34 cellular contexts compared by ENCODE assay signal in genomic region chr1:174248041-174248440, GRCh38.
"Had no signal": no experiment of that assay in that cellular context is flagged by ENCODE, and none has a peak within 500 bp of the region (broad histone marks: within the 10 kb centered on the region; RNA-seq: fewer than 3 reads in every experiment).

No MANE protein-coding gene starts in this region.

- ATAC-seq: activated CD4-positive, alpha-beta T cell treated with anti-CD3 and anti-CD28 coated beads for 36 hours; activated CD4-positive, CD25-positive, alpha-beta regulatory T cell treated with anti-CD3 and anti-CD28 coated beads, Interleukin-2, amount 50 U/mL, for 24 hours; activated CD8-positive, alpha-beta memory T cell treated with anti-CD3 and anti-CD28 coated beads, Interleukin-2, amount 10 ng/mL, durations not matched to agents 7 days and 5 days; activated CD8-positive, alpha-beta T cell treated with anti-CD3 and anti-CD28 coated beads, Interleukin-2, amount 10 ng/mL, durations not matched to agents 7 days and 5 days; body of pancreas; T-cell had no signal

- H3K4me1 ChIP-seq: adrenal gland, body of pancreas, breast epithelium had no signal

- H3K27me3 Mint-ChIP-seq: activated B cell treated with CpG ODN at 0.5 μM for 24 hours; activated CD4-positive, alpha-beta memory T cell treated with anti-CD3 and anti-CD28 coated beads, Interleukin-2, amount 10 ng/mL, durations not matched to agents 7 days and 5 days; activated CD4-positive, alpha-beta T cell treated with anti-CD3 and anti-CD28 coated beads for 36 hours; activated CD4-positive, alpha-beta T cell treated with anti-CD3 and anti-CD28 coated beads, Interleukin-2, amount 10 ng/mL, durations not matched to agents 7 days and 5 days; activated CD8-positive, alpha-beta memory T cell treated with anti-CD3 and anti-CD28 coated beads, Interleukin-2, amount 10 ng/mL, durations not matched to agents 7 days and 5 days; activated naive CD4-positive, alpha-beta T cell treated with anti-CD3 and anti-CD28 coated beads, Interleukin-2, amount 10 ng/mL, durations not matched to agents 7 days and 5 days; activated naive CD4-positive, alpha-beta T cell treated with anti-CD3 and anti-CD28 coated beads, Interleukin-2, amount 50 U/mL, for 24 hours; activated naive CD8-positive, alpha-beta T cell treated with anti-CD3 and anti-CD28 coated beads for 36 hours; activated T-cell treated with anti-CD3 and anti-CD28 coated beads, Interleukin-2, amount 50 U/mL, for 24 hours; T-cell had no signal

- H3K9me3 ChIP-seq: adrenal gland, body of pancreas, breast epithelium had no signal

- H3K4me3 ChIP-seq: adrenal gland, body of pancreas, breast epithelium had no signal

- H3K4me1 Mint-ChIP-seq: activated B cell treated with CpG ODN at 0.5 μM for 24 hours; activated CD4-positive, alpha-beta T cell treated with anti-CD3 and anti-CD28 coated beads for 36 hours; activated CD4-positive, alpha-beta T cell treated with anti-CD3 and anti-CD28 coated beads, Interleukin-2, amount 10 ng/mL, durations not matched to agents 7 days and 5 days; activated naive CD4-positive, alpha-beta T cell treated with anti-CD3 and anti-CD28 coated beads, Interleukin-2, amount 10 ng/mL, durations not matched to agents 7 days and 5 days; activated naive CD4-positive, alpha-beta T cell treated with anti-CD3 and anti-CD28 coated beads, Interleukin-2, amount 50 U/mL, for 24 hours; activated naive CD8-positive, alpha-beta T cell treated with anti-CD3 and anti-CD28 coated beads for 36 hours had no signal

- H3K27ac Mint-ChIP-seq: activated B cell treated with CpG ODN at 0.5 μM for 24 hours; activated CD4-positive, alpha-beta memory T cell treated with anti-CD3 and anti-CD28 coated beads, Interleukin-2, amount 10 ng/mL, durations not matched to agents 7 days and 5 days; activated CD4-positive, alpha-beta T cell treated with anti-CD3 and anti-CD28 coated beads for 36 hours; activated CD4-positive, alpha-beta T cell treated with anti-CD3 and anti-CD28 coated beads, Interleukin-2, amount 10 ng/mL, durations not matched to agents 7 days and 5 days; activated CD8-positive, alpha-beta memory T cell treated with anti-CD3 and anti-CD28 coated beads, Interleukin-2, amount 10 ng/mL, durations not matched to agents 7 days and 5 days; activated CD8-positive, alpha-beta T cell treated with anti-CD3 and anti-CD28 coated beads, Interleukin-2, amount 10 ng/mL, durations not matched to agents 7 days and 5 days; activated naive CD4-positive, alpha-beta T cell treated with anti-CD3 and anti-CD28 coated beads, Interleukin-2, amount 10 ng/mL, durations not matched to agents 7 days and 5 days; activated naive CD4-positive, alpha-beta T cell treated with anti-CD3 and anti-CD28 coated beads, Interleukin-2, amount 50 U/mL, for 24 hours; activated naive CD8-positive, alpha-beta T cell treated with anti-CD3 and anti-CD28 coated beads for 36 hours; activated T-cell treated with anti-CD3 and anti-CD28 coated beads, Interleukin-2, amount 50 U/mL, for 24 hours; activated T-helper 2 cell treated with anti-CD3 and anti-CD28 coated beads, Interferon-gamma antibody, Interleukin-2, Interleukin-4, amounts not matched to agents 10 μg/mL and 5 μg/mL and 100 μg/mL, durations not matched to agents 14 hours and 24 hours and 36 hours; T-cell; T-helper 2 cell treated with Interferon-gamma antibody and Interleukin-4, amounts not matched to agents 5 μg/mL and 100 μg/mL, for 36 hours had no signal

- DNase-seq: activated B cell treated with CpG ODN at 0.5 μM for 24 hours; activated CD4-positive, alpha-beta memory T cell treated with anti-CD3 and anti-CD28 coated beads, Interleukin-2, amount 10 ng/mL, durations not matched to agents 7 days and 5 days; activated CD4-positive, alpha-beta T cell treated with anti-CD3 and anti-CD28 coated beads for 1 hour; activated CD4-positive, alpha-beta T cell treated with anti-CD3 and anti-CD28 coated beads for 36 hours; activated CD4-positive, alpha-beta T cell treated with anti-CD3 and anti-CD28 coated beads for 48 hours; activated CD4-positive, alpha-beta T cell treated with anti-CD3 and anti-CD28 coated beads, Interleukin-2, amount 10 ng/mL, durations not matched to agents 7 days and 5 days; activated CD4-positive, alpha-beta T cell treated with anti-CD3 and anti-CD28 coated beads, Interleukin-2, amount 50 U/mL, for 48 hours; activated CD8-positive, alpha-beta memory T cell treated with anti-CD3 and anti-CD28 coated beads for 24 hours; activated CD8-positive, alpha-beta memory T cell treated with anti-CD3 and anti-CD28 coated beads, Interleukin-2, amount 10 ng/mL, durations not matched to agents 7 days and 5 days; activated CD8-positive, alpha-beta memory T cell treated with anti-CD3 and anti-CD28 coated beads, Interleukin-2, amount 50 U/mL, for 48 hours; activated CD8-positive, alpha-beta T cell treated with anti-CD3 and anti-CD28 coated beads, Interleukin-2, amount 10 ng/mL, durations not matched to agents 7 days and 5 days; activated effector memory CD4-positive, alpha-beta T cell treated with Interleukin-2 at 50 U/mL for 16 hours; activated gamma-delta T cell; activated naive CD4-positive, alpha-beta T cell treated with anti-CD3 and anti-CD28 coated beads, Interleukin-2, amount 10 ng/mL, durations not matched to agents 7 days and 5 days; activated naive CD4-positive, alpha-beta T cell treated with Interleukin-2 at 50 U/mL for 16 hours; activated naive CD8-positive, alpha-beta T cell treated with anti-CD3 and anti-CD28 coated beads for 36 hours; activated T-cell treated with anti-CD3 and anti-CD28 coated beads, Interleukin-2, amount 50 U/mL, for 24 hours; activated T-cell treated with anti-CD3 and anti-CD28 coated beads, Interleukin-2, amount 50 U/mL, for 48 hours; adrenal gland; amniotic stem cell; aorta; body of pancreas; brain microvascular endothelial cell; central memory CD4-positive, alpha-beta T cell; cerebellar nuclear complex; T-cell; T-helper 2 cell; T-helper 9 cell had no signal

- H3K27me3 ChIP-seq: adrenal gland, body of pancreas, brain microvascular endothelial cell, breast epithelium had no signal

- H3K9me3 Mint-ChIP-seq: activated B cell treated with CpG ODN at 0.5 μM for 24 hours; activated CD4-positive, alpha-beta memory T cell treated with anti-CD3 and anti-CD28 coated beads, Interleukin-2, amount 10 ng/mL, durations not matched to agents 7 days and 5 days; activated CD4-positive, alpha-beta T cell treated with anti-CD3 and anti-CD28 coated beads, Interleukin-2, amount 10 ng/mL, durations not matched to agents 7 days and 5 days; activated naive CD4-positive, alpha-beta T cell treated with anti-CD3 and anti-CD28 coated beads, Interleukin-2, amount 10 ng/mL, durations not matched to agents 7 days and 5 days; activated naive CD4-positive, alpha-beta T cell treated with anti-CD3 and anti-CD28 coated beads, Interleukin-2, amount 50 U/mL, for 24 hours; activated naive CD8-positive, alpha-beta T cell treated with anti-CD3 and anti-CD28 coated beads for 36 hours; activated T-cell treated with anti-CD3 and anti-CD28 coated beads, Interleukin-2, amount 50 U/mL, for 24 hours; activated T-helper 2 cell treated with anti-CD3 and anti-CD28 coated beads, Interferon-gamma antibody, Interleukin-2, Interleukin-4, amounts not matched to agents 10 μg/mL and 5 μg/mL and 100 μg/mL, durations not matched to agents 14 hours and 24 hours and 36 hours; T-cell; T-helper 2 cell treated with Interferon-gamma antibody and Interleukin-4, amounts not matched to agents 5 μg/mL and 100 μg/mL, for 36 hours had no signal

- H3K36me3 ChIP-seq: adrenal gland, breast epithelium had no signal

- H3K27ac ChIP-seq: adrenal gland, body of pancreas, brain microvascular endothelial cell, breast epithelium, VCaP had no signal

- H3K4me3 Mint-ChIP-seq: activated B cell treated with CpG ODN at 0.5 μM for 24 hours; activated CD4-positive, alpha-beta memory T cell treated with anti-CD3 and anti-CD28 coated beads, Interleukin-2, amount 10 ng/mL, durations not matched to agents 7 days and 5 days; activated CD4-positive, alpha-beta T cell treated with anti-CD3 and anti-CD28 coated beads for 36 hours; activated CD4-positive, alpha-beta T cell treated with anti-CD3 and anti-CD28 coated beads, Interleukin-2, amount 10 ng/mL, durations not matched to agents 7 days and 5 days; activated CD8-positive, alpha-beta memory T cell treated with anti-CD3 and anti-CD28 coated beads, Interleukin-2, amount 10 ng/mL, durations not matched to agents 7 days and 5 days; activated CD8-positive, alpha-beta T cell treated with anti-CD3 and anti-CD28 coated beads, Interleukin-2, amount 10 ng/mL, durations not matched to agents 7 days and 5 days; activated naive CD4-positive, alpha-beta T cell treated with anti-CD3 and anti-CD28 coated beads, Interleukin-2, amount 10 ng/mL, durations not matched to agents 7 days and 5 days; activated naive CD4-positive, alpha-beta T cell treated with anti-CD3 and anti-CD28 coated beads, Interleukin-2, amount 50 U/mL, for 24 hours; activated naive CD8-positive, alpha-beta T cell treated with anti-CD3 and anti-CD28 coated beads for 36 hours; activated T-cell treated with anti-CD3 and anti-CD28 coated beads, Interleukin-2, amount 50 U/mL, for 24 hours; T-cell; T-helper 2 cell treated with Interferon-gamma antibody and Interleukin-4, amounts not matched to agents 5 μg/mL and 100 μg/mL, for 36 hours had no signal
